ENCODE assay signal across 8 cellular contexts in genomic region chr6:29925341-29926080, GRCh38. TPM values are rescaled to one million over a fixed set of nuclear protein-coding genes. Genes with fewer than 3 reads are reported as not detected.
A peak's percentile ranks its signal among the peaks of the same experiment; 100 is the strongest.
DNase-seq lines count a peak whose midpoint lies in the region; ATAC-seq, FAIRE-seq and TF ChIP-seq lines count a peak whose summit lies in the region.

No MANE protein-coding gene starts in this region.

- no peak for FAIRE-seq in frontal cortex (lab: Jason Lieb, UNC)

- peak overlapping the region; percentile 92 for H3K27ac Mint-ChIP-seq in CD4-positive, alpha-beta T cell

- no peaks in the 10 kb centered on the region for H3K36me3 ChIP-seq in Loucy (ENCODE audit: insufficient read depth, low read length)
- no peaks in the 10 kb centered on the region for H3K36me3 ChIP-seq in mucosa of stomach (ENCODE audit: control insufficient read depth, insufficient read depth, low read length)

- ATAC-seq in CD4-positive, alpha-beta T cell (ENCODE audit: poor library complexity), result no peak
- ATAC-seq in sciatic nerve, result no peak
- no peak for ATAC-seq in HG02840 (IDR thresholded peaks at IDR 0.05; ENCODE audit: low FRiP score, unreplicated experiment)

- peaks cover 37% of the 10 kb centered on the region for H3K79me2 ChIP-seq in Loucy (ENCODE audit: insufficient read depth, low read length)

- H3K27ac ChIP-seq in CD4-positive, alpha-beta T cell (ENCODE audit: low read depth, low read length), result peak overlapping the region; percentile 93

- H3K4me1 Mint-ChIP-seq in CD4-positive, alpha-beta T cell (ENCODE audit: low read depth), result peaks cover 26% of the 10 kb centered on the region

- H4K20me1 ChIP-seq in Loucy (ENCODE audit: insufficient read depth, low read length, poor library complexity, severe bottlenecking), result no peaks in the 10 kb centered on the region

- CTCF ChIA-PET in CD4-positive, alpha-beta T cell (lab: Charles Lee), result interaction anchor here (1.2 kb wide), 1 partner anchor 42 kb away, joined by 5 read pairs; no protein-coding TSS in a partner anchor

- TF ChIP-seq CTCF in CD4-positive, alpha-beta T cell (IDR thresholded peaks at IDR 0.05), result no peak
- no peak; the same call in 1 of the 2 replicates for TF ChIP-seq CTCF in Loucy (conservative IDR thresholded peaks at IDR 0.05; ENCODE audit: low read length)
- TF ChIP-seq CTCF in choroid plexus epithelial cell (conservative IDR thresholded peaks at IDR 0.05; ENCODE audit: low read depth, low read length), result no peak

- DNase-seq in CD4-positive, alpha-beta T cell, result no peak
- DNase-seq in choroid plexus epithelial cell (ENCODE audit: low read depth) (no peak), frontal cortex (ENCODE audit: low spot score in 2 of 2) (no peak), sciatic nerve (ENCODE audit: low spot score) (no peak), DMS79 (lab: John Stamatoyannopoulos, UW) (no peak)

- no peaks in the 10 kb centered on the region for H3K9me3 Mint-ChIP-seq in CD4-positive, alpha-beta T cell

- H2AFZ ChIP-seq in Loucy (ENCODE audit: low read length), result no peak overlapping the region; the same call in 1 of the 2 replicates

- peak overlapping the region; percentile 99 for H3K4me2 ChIP-seq in Loucy (ENCODE audit: low read depth, low read length, poor library complexity, severe bottlenecking)

- POLR2A ChIA-PET in CD4-positive, alpha-beta T cell (lab: Charles Lee), result interaction anchor here (0.8 to 2.8 kb wide), 7 partner anchors 14 to 77 kb away, joined by 3 to 22 read pairs (median 5); partner anchors contain the start of gene HLA-A

- H3K27me3 ChIP-seq in CD4-positive, alpha-beta T cell (ENCODE audit: control insufficient read depth, insufficient read depth, low read length), result no peaks in the 10 kb centered on the region
- no peaks in the 10 kb centered on the region for H3K27me3 ChIP-seq in Loucy (ENCODE audit: insufficient read depth, low read length, poor library complexity, severe bottlenecking)
- H3K27me3 ChIP-seq in mucosa of stomach (ENCODE audit: control insufficient read depth, insufficient read depth, low read length), result no peaks in the 10 kb centered on the region

- H3K9me3 ChIP-seq in CD4-positive, alpha-beta T cell (ENCODE audit: control insufficient read depth, low read length), result no peaks in the 10 kb centered on the region
- H3K9me3 ChIP-seq in Loucy (ENCODE audit: insufficient read depth, low read depth, low read length), result no peaks in the 10 kb centered on the region
- no peaks in the 10 kb centered on the region for H3K9me3 ChIP-seq in mucosa of stomach (ENCODE audit: control insufficient read depth, low read length)

- peak overlapping the region; percentile 99 for H3K9ac ChIP-seq in Loucy (ENCODE audit: low read depth, low read length, poor library complexity, severe bottlenecking)
- peak overlapping the region; percentile 98 for H3K9ac ChIP-seq in mucosa of stomach (ENCODE audit: low read length)

- peaks cover 10% of the 10 kb centered on the region for H3K36me3 Mint-ChIP-seq in CD4-positive, alpha-beta T cell (ENCODE audit: low read depth)

- no peaks in the 10 kb centered on the region for H3K9me2 ChIP-seq in Loucy (replicated peaks; ENCODE audit: low read depth, low read length)

- H3K4me3 ChIP-seq in Loucy (ENCODE audit: low read length, poor library complexity, severe bottlenecking) (peak overlapping the region; percentile 80), choroid plexus epithelial cell (ENCODE audit: low read depth, low read length) (peak overlapping the region; percentile 88), mucosa of stomach (ENCODE audit: low read length) (peak overlapping the region; percentile 17)

- peak overlapping the region; percentile 98 for H3K4me3 Mint-ChIP-seq in CD4-positive, alpha-beta T cell

- no peaks in the 10 kb centered on the region for H3K27me3 Mint-ChIP-seq in CD4-positive, alpha-beta T cell

- intact Hi-C loops in CD4-positive, alpha-beta T cell (cut with DNase I, micrococcal nuclease), result loop anchor here (5.0 to 10.0 kb wide), 4 partner anchors 38 to 289 kb away; partner anchors contain the start of genes PPP1R11 (in 1 of the 2) and TRIM26 (in 1 of the 2)
- intact Hi-C loops in sciatic nerve (cut with DNase I), result no loop called here

- H3K4me1 ChIP-seq in Loucy (ENCODE audit: insufficient read depth, low read length, poor library complexity, severe bottlenecking), result peaks cover 39% of the 10 kb centered on the region
- peaks cover 10% of the 10 kb centered on the region for H3K4me1 ChIP-seq in mucosa of stomach (ENCODE audit: control insufficient read depth, insufficient read depth, low read length)

- H3F3A ChIP-seq in Loucy (ENCODE audit: low read depth), result no peaks in the 10 kb centered on the region

RNA-seq across cellular contexts. Expression of gene HLA-A, which starts 16.8 kb away (rescaled TPM):
- total RNA-seq in CD4-positive, alpha-beta T cell, result 1,000 to 10,000 TPM; 1,767 to 1,801 TPM
- 55.4 TPM for total RNA-seq in frontal cortex
- 405 TPM for total RNA-seq in sciatic nerve

Comparison
In these comparisons a context has a peak if more than half of its experiments do, and no peak if none do; other contexts are left out.
1. H3K4me3 ChIP-seq: peak in every context shown above with its lines; median percentile 88 in choroid plexus epithelial cell; 80 in Loucy; 17 in mucosa of stomach.